23 cellular contexts compared by ENCODE assay signal in the genomic region with DNA sequence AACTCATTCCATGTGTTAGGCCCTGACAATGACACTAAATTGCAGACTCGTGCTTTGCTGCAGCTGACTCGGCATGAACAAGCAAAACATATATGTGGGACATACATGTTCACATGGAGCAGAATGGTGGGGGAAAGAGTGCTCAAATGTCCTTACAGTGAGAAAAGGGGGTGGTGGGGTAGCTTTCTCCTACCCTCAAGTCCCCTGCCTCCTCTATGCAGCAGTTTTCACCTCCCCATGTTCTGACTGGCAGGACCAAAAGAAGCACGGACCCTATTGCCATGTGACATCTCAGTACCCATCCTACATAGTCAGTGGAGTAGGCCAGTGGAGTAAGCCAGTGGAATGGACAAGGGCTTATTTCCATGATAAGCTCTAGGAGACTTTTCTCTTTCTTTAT.
DNase-seq lines count a peak whose midpoint lies in the region; ATAC-seq and TF ChIP-seq lines count a peak whose summit lies in the region.
"Had no signal": no experiment of that assay in that cellular context is flagged by ENCODE, and none has a peak within 500 bp of the region (broad histone marks: within the 10 kb centered on the region; RNA-seq: fewer than 3 reads in every experiment).

No MANE protein-coding gene starts in this region.

- peak overlapping the region; percentile 91 for H3K27ac ChIP-seq in OCI-LY3 (ENCODE audit: low read length)
- H3K27ac ChIP-seq: BLaER1 had no signal

- peak overlapping the region; percentile 66; the same call in 1 of the 2 replicates for H3K4me2 ChIP-seq in OCI-LY3 (ENCODE audit: low read length)

- peaks cover 2% of the 10 kb centered on the region for H3K27me3 Mint-ChIP-seq in neural crest cell (ENCODE audit: low read depth)
- H3K27me3 Mint-ChIP-seq: CD4-positive, CD25-positive, alpha-beta regulatory T cell had no signal

- no peaks in the 10 kb centered on the region for H3K36me3 ChIP-seq in OCI-LY3 (replicated peaks; ENCODE audit: low read depth, low read length)
- H3K36me3 ChIP-seq: BE2C, BLaER1 had no signal

- peaks cover 64% of the 10 kb centered on the region for H3K4me1 ChIP-seq in OCI-LY3 (ENCODE audit: low read length)
- H3K4me1 ChIP-seq: BE2C, BLaER1 had no signal

- peak overlapping the region; percentile 48 for H3K27ac Mint-ChIP-seq in neural crest cell (ENCODE audit: unreplicated experiment)
- H3K27ac Mint-ChIP-seq: CD14-positive monocyte; CD4-positive, alpha-beta memory T cell; CD4-positive, CD25-positive, alpha-beta regulatory T cell; CD8-positive, alpha-beta memory T cell had no signal

- no peaks in the 10 kb centered on the region for H3K36me3 Mint-ChIP-seq in neural crest cell (ENCODE audit: low read depth)
- H3K36me3 Mint-ChIP-seq: CD14-positive monocyte; CD4-positive, alpha-beta memory T cell; CD4-positive, CD25-positive, alpha-beta regulatory T cell; CD8-positive, alpha-beta memory T cell had no signal

- no peaks in the 10 kb centered on the region for H3K79me2 ChIP-seq in OCI-LY3 (ENCODE audit: low read length)

- H3K9ac ChIP-seq in OCI-LY3 (ENCODE audit: low read length): no peak overlapping the region
- H3K9ac ChIP-seq: BLaER1 had no signal

- ATAC-seq in HG02870 (IDR thresholded peaks at IDR 0.05; ENCODE audit: unreplicated experiment): peak; percentile 4
- no peak for ATAC-seq in HG03196 (IDR thresholded peaks at IDR 0.05; ENCODE audit: unreplicated experiment)

- H4K20me1 ChIP-seq in OCI-LY3 (ENCODE audit: insufficient read depth, low read length): no peaks in the 10 kb centered on the region
- H4K20me1 ChIP-seq: BLaER1 had no signal

- DNase-seq in neural crest cell (ENCODE audit: low read depth, low spot score) (no peak), activated gamma-delta T cell (lab: John Stamatoyannopoulos, UW) (no peak)
- DNase-seq: 8988T; ACHN; BE2C; C1 segment of cervical spinal cord; CD4-positive, alpha-beta memory T cell; CD4-positive, CD25-positive, alpha-beta regulatory T cell; CD8-positive, alpha-beta memory T cell; COR-L47; DMS 273 treated with DMSO at 0.1 percent for 48 hours; DMS153; DMS53; DMS79; DND-41; EL; GDM1 had no signal

- H3K4me3 ChIP-seq in OCI-LY3 (ENCODE audit: low read length): no peak overlapping the region
- H3K4me3 ChIP-seq: BLaER1, GM12878 had no signal

- no peak for TF ChIP-seq CTCF in OCI-LY3 (IDR thresholded peaks at IDR 0.05; ENCODE audit: low read depth, low read length)
- TF ChIP-seq CTCF in neural crest cell (conservative IDR thresholded peaks at IDR 0.05): no peak

- H3K4me3 Mint-ChIP-seq in neural crest cell: no peak overlapping the region
- H3K4me3 Mint-ChIP-seq: CD14-positive monocyte; CD4-positive, alpha-beta memory T cell; CD4-positive, CD25-positive, alpha-beta regulatory T cell; CD8-positive, alpha-beta memory T cell had no signal

- no peaks in the 10 kb centered on the region for H3K27me3 ChIP-seq in OCI-LY3 (ENCODE audit: low read depth, low read length)
- H3K27me3 ChIP-seq: BE2C, BLaER1 had no signal

- no peak overlapping the region for H2AFZ ChIP-seq in OCI-LY3 (ENCODE audit: low read depth, low read length)

- no peaks in the 10 kb centered on the region for H3K9me3 ChIP-seq in OCI-LY3 (ENCODE audit: insufficient read depth, low read length)
- H3K9me3 ChIP-seq: BE2C had no signal

- no peaks in the 10 kb centered on the region for H3K4me1 Mint-ChIP-seq in neural crest cell
- H3K4me1 Mint-ChIP-seq: CD14-positive monocyte; CD4-positive, alpha-beta memory T cell; CD4-positive, CD25-positive, alpha-beta regulatory T cell had no signal

- no peaks in the 10 kb centered on the region for H3K9me3 Mint-ChIP-seq in neural crest cell
- H3K9me3 Mint-ChIP-seq: CD4-positive, alpha-beta memory T cell had no signal
